In the genomic region with DNA sequence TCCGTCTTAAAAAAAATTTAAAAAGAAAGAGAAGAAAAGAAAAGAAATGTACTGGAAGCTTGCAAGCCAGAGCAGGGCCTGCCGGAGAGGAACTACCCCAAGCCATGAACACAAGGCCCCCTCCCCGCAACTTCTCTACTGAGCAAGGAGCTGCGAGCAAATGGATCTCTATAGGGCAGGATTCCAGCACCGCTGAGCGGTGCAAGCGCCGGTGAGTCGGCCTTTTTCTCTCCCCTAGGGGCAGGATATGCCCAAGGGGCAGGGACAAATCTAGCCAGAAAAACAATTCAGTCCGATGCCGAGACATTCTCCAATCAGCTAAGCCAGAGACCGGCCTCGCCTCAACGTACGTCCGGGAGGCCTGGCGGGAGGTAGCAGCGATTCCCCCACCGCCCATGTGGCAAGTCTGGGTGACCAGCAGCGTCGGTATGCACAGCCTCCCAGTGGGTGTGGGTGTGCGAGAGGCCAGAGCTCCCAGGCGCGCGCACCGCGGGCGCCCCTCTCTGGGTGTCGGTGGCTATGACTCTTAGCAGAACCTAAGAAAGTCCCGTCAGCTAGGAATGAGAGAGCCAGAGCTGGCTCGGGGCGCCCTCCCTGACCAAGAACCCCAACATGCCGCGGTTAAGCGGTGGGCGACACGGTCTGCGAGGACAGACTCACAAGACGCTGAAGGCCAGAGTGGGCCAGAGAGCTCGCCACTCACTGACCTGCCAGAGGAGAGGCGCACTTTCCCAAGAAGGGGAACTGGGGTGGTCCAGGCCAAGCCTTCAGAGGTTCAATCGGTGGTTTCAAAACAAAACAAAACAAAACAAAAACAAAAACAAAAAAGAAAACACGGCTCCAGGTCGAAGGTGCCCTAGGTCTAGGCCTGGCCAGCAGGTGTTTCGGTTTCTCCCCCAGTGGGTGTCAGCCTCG, we compare ENCODE assay signal across 8 cellular contexts. TPM values are rescaled to one million over a fixed set of nuclear protein-coding genes. Genes with fewer than 3 reads are reported as not detected.
DNase-seq lines count a peak whose midpoint lies in the region; ATAC-seq and TF ChIP-seq lines count a peak whose summit lies in the region.

No MANE protein-coding gene starts in this region.

- WGBS in gastroesophageal sphincter (ENCODE audit: low coverage in 1 of 2), 2 donors, result 0 to 3% methylated on average over 6 to 14 of the region's 46 CpGs

- H3K27ac ChIP-seq in MM.1S (ENCODE audit: low read length) (no peak overlapping the region), gastroesophageal sphincter (no peak overlapping the region), neural progenitor cell (no peak overlapping the region)

- no peaks in the 10 kb centered on the region for H3K9me2 ChIP-seq in MM.1S (replicated peaks; ENCODE audit: insufficient read depth, low read length)

- H3K27me3 ChIP-seq in MM.1S (replicated peaks; ENCODE audit: insufficient read depth, low read length) (peaks cover 67% of the 10 kb centered on the region), gastroesophageal sphincter (peaks cover 94% of the 10 kb centered on the region), neural progenitor cell (peaks cover 68% of the 10 kb centered on the region)

- DNase-seq in COR-L47 (lab: John Stamatoyannopoulos, UW) (peak; percentile 82), MM.1S (peak; percentile 68), neural progenitor cell (ENCODE audit: low spot score) (peak; percentile 90)
- DNase-seq in activated T-cell treated with anti-CD3 and anti-CD28 coated beads, Interleukin-2, amount 50 U/mL, for 24 hours, result peak; percentile 34

- H3F3A ChIP-seq in MM.1S (ENCODE audit: insufficient read depth, low read length), result no peaks in the 10 kb centered on the region
- H3F3A ChIP-seq in neural progenitor cell (ENCODE audit: low read depth), result peaks cover 43% of the 10 kb centered on the region

- H3K4me2 ChIP-seq in MM.1S (ENCODE audit: low read depth, low read length) (peak overlapping the region; percentile 93), neural progenitor cell (peak overlapping the region; percentile 100)

- peak overlapping the region; percentile 59 for H2AFZ ChIP-seq in MM.1S (ENCODE audit: low read length)
- H2AFZ ChIP-seq in neural progenitor cell (replicated peaks), result peak overlapping the region; percentile 48

- H3K9me3 ChIP-seq in MM.1S (replicated peaks; ENCODE audit: insufficient read depth, low read length) (no peaks in the 10 kb centered on the region), gastroesophageal sphincter (no peaks in the 10 kb centered on the region), neural progenitor cell (ENCODE audit: low read depth) (no peaks in the 10 kb centered on the region)

- H3K9ac ChIP-seq in MM.1S (ENCODE audit: low read length) (peak overlapping the region; percentile 37; the same call in 1 of the 2 replicates), neural progenitor cell (no peak overlapping the region)

- no peak overlapping the region for H3K27ac Mint-ChIP-seq in activated T-cell treated with anti-CD3 and anti-CD28 coated beads, Interleukin-2, amount 50 U/mL, for 24 hours
- H3K27ac Mint-ChIP-seq in neural progenitor cell, result no peak overlapping the region

- H3K9me3 Mint-ChIP-seq in activated T-cell treated with anti-CD3 and anti-CD28 coated beads, Interleukin-2, amount 50 U/mL, for 24 hours, result no peaks in the 10 kb centered on the region
- no peaks in the 10 kb centered on the region for H3K9me3 Mint-ChIP-seq in neural progenitor cell

- peaks cover 83% of the 10 kb centered on the region for H3K27me3 Mint-ChIP-seq in activated T-cell treated with anti-CD3 and anti-CD28 coated beads, Interleukin-2, amount 50 U/mL, for 24 hours
- peaks cover 38% of the 10 kb centered on the region for H3K27me3 Mint-ChIP-seq in neural progenitor cell (ENCODE audit: insufficient read depth, low read depth)

- peak overlapping the region; percentile 55 for H3K4me3 Mint-ChIP-seq in activated T-cell treated with anti-CD3 and anti-CD28 coated beads, Interleukin-2, amount 50 U/mL, for 24 hours
- peak overlapping the region; percentile 90 for H3K4me3 Mint-ChIP-seq in neural progenitor cell

- H3K4me3 ChIP-seq in MM.1S (ENCODE audit: low read length) (peak overlapping the region; percentile 58), gastroesophageal sphincter (peak overlapping the region; percentile 4 to 54), neural progenitor cell (peak overlapping the region; percentile 84)

- H3K4me1 Mint-ChIP-seq in activated T-cell treated with anti-CD3 and anti-CD28 coated beads, Interleukin-2, amount 50 U/mL, for 24 hours (ENCODE audit: low read depth), result peaks cover 12% of the 10 kb centered on the region
- peaks cover 29% of the 10 kb centered on the region for H3K4me1 Mint-ChIP-seq in neural progenitor cell

- no peak for TF ChIP-seq EP300 in gastroesophageal sphincter (IDR thresholded peaks at IDR 0.05)

- no peak for TF ChIP-seq POLR2A in gastroesophageal sphincter (IDR thresholded peaks at IDR 0.05)

- TF ChIP-seq CTCF in MM.1S (IDR thresholded peaks at IDR 0.05; ENCODE audit: low read length) (peak; percentile 61), gastroesophageal sphincter (IDR thresholded peaks at IDR 0.05) (peak in 3 of 4 experiments; percentile 37 to 66 (median 58)), neural progenitor cell (IDR thresholded peaks at IDR 0.05) (peak; percentile 77)

- H3K36me3 ChIP-seq in MM.1S (replicated peaks; ENCODE audit: insufficient read depth, low read length) (no peaks in the 10 kb centered on the region), gastroesophageal sphincter (no peaks in the 10 kb centered on the region), neural progenitor cell (no peaks in the 10 kb centered on the region)

- H4K20me1 ChIP-seq in MM.1S (ENCODE audit: insufficient read depth, low read length), result no peaks in the 10 kb centered on the region
- H4K20me1 ChIP-seq in neural progenitor cell (ENCODE audit: low read depth), result peaks cover 5% of the 10 kb centered on the region

- H3K4me1 ChIP-seq in MM.1S (ENCODE audit: low read length) (no peaks in the 10 kb centered on the region), gastroesophageal sphincter (peaks cover 3 to 49% (median 32%) of the 10 kb centered on the region in 3 donors), neural progenitor cell (peaks cover 23% of the 10 kb centered on the region)

- no peaks in the 10 kb centered on the region for H3K36me3 Mint-ChIP-seq in activated T-cell treated with anti-CD3 and anti-CD28 coated beads, Interleukin-2, amount 50 U/mL, for 24 hours (ENCODE audit: low read depth)
- no peaks in the 10 kb centered on the region for H3K36me3 Mint-ChIP-seq in neural progenitor cell

- ATAC-seq in GM19372 (IDR thresholded peaks at IDR 0.05; ENCODE audit: low read depth, unreplicated experiment), result peak; percentile 92
- ATAC-seq in gastroesophageal sphincter, result peak; percentile 78
- no peak for ATAC-seq in GM19452 (IDR thresholded peaks at IDR 0.05; ENCODE audit: unreplicated experiment)
- no peak for ATAC-seq in HG03175 (IDR thresholded peaks at IDR 0.05; ENCODE audit: unreplicated experiment)

- no peaks in the 10 kb centered on the region for H3K79me2 ChIP-seq in MM.1S (ENCODE audit: low read length)
- peaks cover 11% of the 10 kb centered on the region for H3K79me2 ChIP-seq in neural progenitor cell (ENCODE audit: low read depth)

RNA-seq across cellular contexts. Expression of gene CSMD2, which starts 1.9 kb away (rescaled TPM):
- total RNA-seq in gastroesophageal sphincter (1 to 10 TPM in 1 of 4 donors, under 1 TPM in 3; 0.22 to 2.5 (median 0.37) TPM), neural progenitor cell (ENCODE audit: low replicate concordance) (2.6 and 3.5 TPM in 2 replicates)

RNA-seq across cellular contexts. Expression of gene C1orf94, which starts 13.6 kb away (rescaled TPM):
- not detected for total RNA-seq in gastroesophageal sphincter
- total RNA-seq in neural progenitor cell (ENCODE audit: low replicate concordance), result 0.19 and 0.37 TPM in 2 replicates

Comparison
In these comparisons a context has a peak if more than half of its experiments do, and no peak if none do; other contexts are left out.
1. DNase-seq: peak in every context shown above with its lines; median percentile 90 in neural progenitor cell; 82 in COR-L47; 68 in MM.1S; 34 in activated T-cell treated with anti-CD3 and anti-CD28 coated beads, Interleukin-2, amount 50 U/mL, for 24 hours.
2. ATAC-seq: peak in GM19372 (single experiment) and gastroesophageal sphincter (single experiment); none in GM19452 (single experiment) and HG03175 (single experiment).
3. H3K4me3 ChIP-seq: peak in every context shown above with its lines; median percentile 84 in neural progenitor cell; 58 in MM.1S; 29 in gastroesophageal sphincter.
4. Peak in every context shown above with its lines, with median percentiles within 50 percentile points of each other: CTCF ChIP-seq.